22 cellular contexts compared by ENCODE assay signal in genomic region chr17:13786000-13786598, GRCh38.
DNase-seq lines count a peak whose midpoint lies in the region; ATAC-seq and TF ChIP-seq lines count a peak whose summit lies in the region.
"Had no signal": no experiment of that assay in that cellular context is flagged by ENCODE, and none has a peak within 500 bp of the region (broad histone marks: within the 10 kb centered on the region; RNA-seq: fewer than 3 reads in every experiment).

No MANE protein-coding gene starts in this region.

- H3K27me3 Mint-ChIP-seq in immature natural killer cell (ENCODE audit: low read depth in 3 of 3) = peaks cover 0 to 3% (median 0%) of the 10 kb centered on the region in 3 donors
- no peaks in the 10 kb centered on the region for H3K27me3 Mint-ChIP-seq in T-cell
- H3K27me3 Mint-ChIP-seq: activated CD4-positive, alpha-beta memory T cell treated with anti-CD3 and anti-CD28 coated beads for 36 hours; activated T-cell treated with anti-CD3 and anti-CD28 coated beads, Interleukin-2, amount 50 U/mL, for 24 hours; T-helper 17 cell had no signal

- no peaks in the 10 kb centered on the region for H3K36me3 Mint-ChIP-seq in immature natural killer cell
- peaks cover 7% of the 10 kb centered on the region for H3K36me3 Mint-ChIP-seq in T-cell
- H3K36me3 Mint-ChIP-seq: stimulated activated effector memory CD8-positive, alpha-beta T cell treated with anti-CD3 and anti-CD28 coated beads, Interleukin-12 subunit alpha, Interleukin-12 subunit beta, amount 100 ng/mL, for 72 hours had no signal

- intact Hi-C loops in sciatic nerve (cut with DNase I) = no loop called here

- ATAC-seq in sciatic nerve (peak; percentile 81), T-cell (replicated peaks in 1 of 4) (no peak)
- ATAC-seq: gastroesophageal sphincter; stimulated activated effector memory CD8-positive, alpha-beta T cell treated with anti-CD3 and anti-CD28 coated beads, Interleukin-12 subunit alpha, Interleukin-12 subunit beta, amount 100 ng/mL, for 72 hours; T-helper 17 cell; WTC11 had no signal

- DNase-seq in AG20443 (ENCODE audit: low spot score) = peak; percentile 47
- peak; percentile 48 for DNase-seq in RPMI7951 (ENCODE audit: low read depth)
- DNase-seq in fibroblast of peridontal ligament (ENCODE audit: extremely low read depth) = peak; percentile 89
- DNase-seq in sciatic nerve (ENCODE audit: low spot score) = no peak
- DNase-seq in CD1c-positive myeloid dendritic cell (ENCODE audit: extremely low spot score) = no peak
- DNase-seq in GM20000 (ENCODE audit: low spot score) = no peak
- no peak for DNase-seq in immature natural killer cell
- no peak for DNase-seq in T-cell
- DNase-seq: activated CD4-positive, alpha-beta memory T cell treated with anti-CD3 and anti-CD28 coated beads for 36 hours; activated naive CD4-positive, alpha-beta T cell treated with anti-CD3 and anti-CD28 coated beads for 36 hours; activated T-cell treated with anti-CD3 and anti-CD28 coated beads, Interleukin-2, amount 50 U/mL, for 24 hours; anterior cingulate cortex; BE2C; H9; left ventricle myocardium inferior; NCI-H774; PC-9; stimulated activated CD4-positive, alpha-beta T cell treated with anti-CD3 and anti-CD28 coated beads, Interleukin-15, amount 100 ng/mL, for 24 hours; T-helper 17 cell had no signal

- TF ChIP-seq CTCF in GM20000 (IDR thresholded peaks at IDR 0.05; ENCODE audit: extremely low read depth, missing control alignments) = no peak

- H3K4me1 Mint-ChIP-seq in immature natural killer cell (peaks cover 0 to 4% of the 10 kb centered on the region in 2 donors), T-cell (no peaks in the 10 kb centered on the region)
- H3K4me1 Mint-ChIP-seq: stimulated activated effector memory CD8-positive, alpha-beta T cell treated with anti-CD3 and anti-CD28 coated beads, Interleukin-12 subunit alpha, Interleukin-12 subunit beta, amount 100 ng/mL, for 72 hours; T-helper 17 cell; WTC11 had no signal

- H3K9me3 Mint-ChIP-seq in immature natural killer cell = no peaks in the 10 kb centered on the region
- H3K9me3 Mint-ChIP-seq in T-cell = peaks cover 0 to 8% (median 0%) of the 10 kb centered on the region in 3 donors
- H3K9me3 Mint-ChIP-seq: activated CD4-positive, alpha-beta memory T cell treated with anti-CD3 and anti-CD28 coated beads for 36 hours; activated naive CD4-positive, alpha-beta T cell treated with anti-CD3 and anti-CD28 coated beads for 36 hours; stimulated activated effector memory CD8-positive, alpha-beta T cell treated with anti-CD3 and anti-CD28 coated beads, Interleukin-12 subunit alpha, Interleukin-12 subunit beta, amount 100 ng/mL, for 72 hours had no signal

- H3K27ac Mint-ChIP-seq in immature natural killer cell = no peak overlapping the region
- H3K27ac Mint-ChIP-seq in T-cell = no peak overlapping the region
- H3K27ac Mint-ChIP-seq: activated CD4-positive, alpha-beta memory T cell treated with anti-CD3 and anti-CD28 coated beads for 36 hours; activated naive CD4-positive, alpha-beta T cell treated with anti-CD3 and anti-CD28 coated beads for 36 hours; activated T-cell treated with anti-CD3 and anti-CD28 coated beads, Interleukin-2, amount 50 U/mL, for 24 hours; H9; stimulated activated effector memory CD8-positive, alpha-beta T cell treated with anti-CD3 and anti-CD28 coated beads, Interleukin-12 subunit alpha, Interleukin-12 subunit beta, amount 100 ng/mL, for 72 hours; T-helper 17 cell had no signal

- H3K4me3 Mint-ChIP-seq in immature natural killer cell (no peak overlapping the region), T-cell (no peak overlapping the region)
- H3K4me3 Mint-ChIP-seq: activated CD4-positive, alpha-beta memory T cell treated with anti-CD3 and anti-CD28 coated beads for 36 hours; activated naive CD4-positive, alpha-beta T cell treated with anti-CD3 and anti-CD28 coated beads for 36 hours; activated T-cell treated with anti-CD3 and anti-CD28 coated beads, Interleukin-2, amount 50 U/mL, for 24 hours; H9; stimulated activated effector memory CD8-positive, alpha-beta T cell treated with anti-CD3 and anti-CD28 coated beads, Interleukin-12 subunit alpha, Interleukin-12 subunit beta, amount 100 ng/mL, for 72 hours; T-helper 17 cell; WTC11 had no signal

- CTCF ChIA-PET in T-cell (lab: Charles Lee) = interaction anchor here in 1 of 2 donors (0.7 kb wide), 1 partner anchor 8 kb away, joined by 4 read pairs; no protein-coding TSS in a partner anchor

- POLR2A ChIA-PET in T-cell (lab: Charles Lee) = no interaction called here

Comparison
In these comparisons a context has a peak if more than half of its experiments do, and no peak if none do; other contexts are left out.
1. DNase-seq: peak in AG20443 (single experiment), RPMI7951 (single experiment) and fibroblast of peridontal ligament (single experiment); none in sciatic nerve (single experiment), CD1c-positive myeloid dendritic cell (single experiment), GM20000 (single experiment), immature natural killer cell (0 of 3) and T-cell (0 of 34).